Comparison of ENCODE assay signal across 21 cellular contexts in the genomic region with DNA sequence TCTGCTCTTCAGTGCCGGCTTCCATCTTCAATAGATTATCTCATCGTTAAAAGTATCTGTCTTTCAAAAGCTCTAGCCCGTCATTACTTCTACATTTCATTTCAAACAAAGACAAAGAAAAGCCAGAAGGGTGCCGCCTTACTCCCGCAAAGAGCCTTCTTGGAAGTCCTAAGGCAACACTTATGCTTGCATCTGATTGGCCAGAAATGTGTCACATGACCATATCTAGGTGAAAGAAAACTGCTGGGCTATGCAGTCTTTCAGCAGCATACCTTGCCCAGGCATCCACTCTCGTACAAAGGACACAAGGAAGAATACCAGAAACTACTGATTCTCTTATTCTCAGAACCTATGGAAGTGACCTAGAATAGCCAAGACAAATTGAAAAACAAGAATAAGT.
DNase-seq lines count a peak whose midpoint lies in the region; ATAC-seq and TF ChIP-seq lines count a peak whose summit lies in the region.
"Had no signal": no experiment of that assay in that cellular context is flagged by ENCODE, and none has a peak within 500 bp of the region (broad histone marks: within the 10 kb centered on the region; RNA-seq: fewer than 3 reads in every experiment).

No MANE protein-coding gene starts in this region.

- H3K79me2 ChIP-seq in smooth muscle cell (ENCODE audit: low read depth): no peaks in the 10 kb centered on the region

- H3K4me2 ChIP-seq in smooth muscle cell: no peak overlapping the region
- H3K4me2 ChIP-seq: BLaER1 treated with 17β-estradiol and CSF1 and Interleukin-3, amounts not matched to agents 10 nM and 100 nM had no signal

- H3K27me3 ChIP-seq in smooth muscle cell (ENCODE audit: low read depth): no peaks in the 10 kb centered on the region
- H3K27me3 ChIP-seq: BLaER1 treated with 17β-estradiol and CSF1 and Interleukin-3, amounts not matched to agents 10 nM and 100 nM; spleen had no signal

- no peaks in the 10 kb centered on the region for H3K36me3 ChIP-seq in smooth muscle cell (ENCODE audit: low read depth)
- H3K36me3 ChIP-seq: BLaER1 treated with 17β-estradiol and CSF1 and Interleukin-3, amounts not matched to agents 10 nM and 100 nM; spleen had no signal

- H3F3A ChIP-seq in smooth muscle cell (ENCODE audit: low read depth): no peaks in the 10 kb centered on the region

- H3K4me3 ChIP-seq in epithelial cell of proximal tubule (ENCODE audit: low read depth, low read length) (peak overlapping the region; percentile 46), smooth muscle cell (no peak overlapping the region)
- H3K4me3 ChIP-seq: BLaER1 treated with 17β-estradiol and CSF1 and Interleukin-3, amounts not matched to agents 10 nM and 100 nM; spleen had no signal

- no peak overlapping the region for H3K27ac ChIP-seq in smooth muscle cell (ENCODE audit: low read depth)
- H3K27ac ChIP-seq: BLaER1 treated with 17β-estradiol and CSF1 and Interleukin-3, amounts not matched to agents 10 nM and 100 nM; spleen; VCaP had no signal

- no peak overlapping the region for H3K9ac ChIP-seq in smooth muscle cell (ENCODE audit: low read depth)
- H3K9ac ChIP-seq: BLaER1 treated with 17β-estradiol and CSF1 and Interleukin-3, amounts not matched to agents 10 nM and 100 nM had no signal

- peak; percentile 39 for DNase-seq in NCI-H1105 treated with DMSO at 0.1 percent for 48 hours (lab: John Stamatoyannopoulos, UW)
- DNase-seq in NCI-H1105 (lab: John Stamatoyannopoulos, UW): no peak
- DNase-seq in RPMI8226: peak; percentile 42
- DNase-seq in epithelial cell of proximal tubule (ENCODE audit: low read depth): peak; percentile 30
- no peak for DNase-seq in smooth muscle cell (lab: John Stamatoyannopoulos, UW; ENCODE audit: unreplicated experiment)
- DNase-seq: 8988T; activated CD8-positive, alpha-beta T cell treated with anti-CD3 and anti-CD28 coated beads for 36 hours; caudate nucleus; DND-41; effector CD8-positive, alpha-beta T cell; NCI-H1694; NCI-H510A treated with DMSO at 0.1 percent for 48 hours; posterior cingulate gyrus; spleen; trophoblast cell had no signal

- ATAC-seq in GM19328 (IDR thresholded peaks at IDR 0.05; ENCODE audit: unreplicated experiment) (no peak), HG03457 (IDR thresholded peaks at IDR 0.05; ENCODE audit: unreplicated experiment) (no peak), GM18517 (IDR thresholded peaks at IDR 0.05; ENCODE audit: unreplicated experiment) (no peak)
- ATAC-seq: activated CD8-positive, alpha-beta T cell treated with anti-CD3 and anti-CD28 coated beads for 36 hours; stimulated activated effector memory CD8-positive, alpha-beta T cell treated with anti-CD3 and anti-CD28 coated beads, Interleukin-12 subunit alpha, Interleukin-12 subunit beta, amount 100 ng/mL, for 72 hours had no signal

- WGBS in smooth muscle cell (ENCODE audit: low lambda C conversion rate): 61% methylated on average over 6 of the region's 6 CpGs

- no peaks in the 10 kb centered on the region for H4K20me1 ChIP-seq in smooth muscle cell (ENCODE audit: low read depth)
- H4K20me1 ChIP-seq: BLaER1 treated with 17β-estradiol and CSF1 and Interleukin-3, amounts not matched to agents 10 nM and 100 nM had no signal

- no peaks in the 10 kb centered on the region for H3K4me1 ChIP-seq in smooth muscle cell (ENCODE audit: low read depth)
- H3K4me1 ChIP-seq: BLaER1 treated with 17β-estradiol and CSF1 and Interleukin-3, amounts not matched to agents 10 nM and 100 nM; spleen had no signal

- H3K9me3 ChIP-seq in smooth muscle cell (replicated peaks; ENCODE audit: low read depth): no peaks in the 10 kb centered on the region
- H3K9me3 ChIP-seq: BLaER1 treated with 17β-estradiol and CSF1 and Interleukin-3, amounts not matched to agents 10 nM and 100 nM; spleen had no signal

- no peak for TF ChIP-seq CTCF in epithelial cell of proximal tubule (conservative IDR thresholded peaks at IDR 0.05; ENCODE audit: low read depth, low read length)
- TF ChIP-seq CTCF in smooth muscle cell (IDR thresholded peaks at IDR 0.05; ENCODE audit: borderline replicate concordance, insufficient read depth, poor library complexity, severe bottlenecking): no peak

- H2AFZ ChIP-seq in smooth muscle cell (ENCODE audit: low read depth): peak overlapping the region; percentile 11

Comparison
In these comparisons a context has a peak if more than half of its experiments do, and no peak if none do; other contexts are left out.
1. DNase-seq: peak in NCI-H1105 treated with DMSO at 0.1 percent for 48 hours (single experiment), RPMI8226 (single experiment) and epithelial cell of proximal tubule (single experiment); none in NCI-H1105 (single experiment) and smooth muscle cell (single experiment).